8 cellular contexts compared by ENCODE assay signal in the genomic region with DNA sequence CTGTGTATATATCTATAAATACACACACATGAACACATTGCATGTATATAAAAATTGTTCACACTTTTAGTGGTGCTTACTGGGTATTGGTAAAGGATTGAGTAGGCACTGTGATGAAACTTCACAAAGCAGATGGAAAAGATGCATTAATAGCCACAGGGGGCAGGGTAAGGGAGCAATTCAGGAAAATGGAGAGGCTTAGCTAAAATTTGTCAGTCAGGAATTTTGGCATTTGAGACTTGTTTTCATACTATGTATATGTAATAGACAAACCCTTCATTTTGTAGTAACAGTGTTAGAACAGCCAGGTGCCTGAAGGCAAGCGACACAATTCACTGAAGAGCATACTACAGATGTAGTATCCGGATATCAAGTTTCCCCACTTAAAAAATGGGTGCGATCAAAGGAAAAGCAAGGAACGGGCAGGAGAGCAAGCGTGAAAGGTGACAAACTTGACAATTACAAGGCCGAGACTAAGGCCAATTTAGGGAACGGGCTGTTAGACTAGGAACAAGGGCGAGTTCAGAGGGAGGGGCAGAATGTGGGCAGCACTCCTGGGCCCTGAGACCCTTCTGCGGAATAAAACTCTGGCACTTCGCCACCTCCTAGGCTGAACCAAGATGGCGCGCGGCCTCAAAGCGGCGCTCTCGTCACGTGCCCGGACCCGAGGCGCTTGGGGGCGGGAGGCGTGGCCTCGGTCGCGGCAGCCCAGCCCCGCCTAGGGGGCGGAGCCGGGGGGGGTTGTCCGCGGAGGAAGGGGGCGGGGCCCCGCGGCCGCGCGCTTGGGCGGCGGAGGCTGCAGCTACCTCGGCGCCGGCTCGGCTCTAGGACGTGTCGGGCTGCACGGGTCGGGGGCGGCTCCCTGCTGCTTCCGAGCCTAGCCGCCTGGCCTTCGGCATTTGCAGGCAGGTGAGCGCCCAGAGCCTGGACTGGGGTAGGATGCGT. TPM values are rescaled to one million over a fixed set of nuclear protein-coding genes. Genes with fewer than 3 reads are reported as not detected.
DNase-seq lines count a peak whose midpoint lies in the region; ATAC-seq lines count a peak whose summit lies in the region.

A gene (plus strand): TSS at position 771 of the 945 bp plus-strand sequence. CDS start 12,518 bp downstream, outside the sequence.

- peaks cover 10% of the 10 kb centered on the region for H3K4me1 ChIP-seq in effector memory CD4-positive, alpha-beta T cell (ENCODE audit: control insufficient read depth, insufficient read depth, low read length, poor library complexity, severe bottlenecking)

- peak within 1 kb of the TSS; percentile 43 for H3K27ac ChIP-seq in effector memory CD4-positive, alpha-beta T cell (ENCODE audit: insufficient read depth, low read length, poor library complexity, severe bottlenecking)

- H3K9me3 Mint-ChIP-seq in memory B cell = peaks cover 3% of the 10 kb centered on the region

- DNase-seq in Ammon's horn (ENCODE audit: low spot score) (peak; percentile 89), NCI-H82 (lab: John Stamatoyannopoulos, UW) (peak; percentile 96), memory B cell (ENCODE audit: low spot score in 2 of 2) (peak; percentile 83 to 85)
- peak; percentile 76 to 78 (median 77) for DNase-seq in effector memory CD4-positive, alpha-beta T cell
- DNase-seq in stimulated activated CD4-positive, alpha-beta T cell treated with anti-CD3 and anti-CD28 coated beads, TNF-alpha, amount 100 ng/mL, for 4 hours (ENCODE audit: low read depth in 3 of 3) = peak; percentile 70 to 80 (median 75)

- no peaks in the 10 kb centered on the region for H3K27me3 ChIP-seq in effector memory CD4-positive, alpha-beta T cell (replicated peaks; ENCODE audit: control insufficient read depth, insufficient read depth, low read length, poor library complexity, severe bottlenecking)

- peaks cover 4% of the 10 kb centered on the region for H3K27me3 Mint-ChIP-seq in memory B cell

- H3K27ac Mint-ChIP-seq in memory B cell = peak within 1 kb of the TSS; percentile 86

- peak within 1 kb of the TSS; percentile 77 for H3K4me3 Mint-ChIP-seq in memory B cell

- H3K36me3 Mint-ChIP-seq in memory B cell = peaks cover 4% of the 10 kb centered on the region

- H3K4me3 ChIP-seq in effector memory CD4-positive, alpha-beta T cell (ENCODE audit: insufficient read depth, low read depth, low read length, poor library complexity, severe bottlenecking) = peak within 1 kb of the TSS; percentile 73

- H3K4me1 Mint-ChIP-seq in memory B cell = peaks cover 7% of the 10 kb centered on the region

- H3K36me3 ChIP-seq in effector memory CD4-positive, alpha-beta T cell (ENCODE audit: control insufficient read depth, insufficient read depth, low read length) = peaks cover 17% of the 10 kb centered on the region

- peak; percentile 75 for ATAC-seq in GM19351 (IDR thresholded peaks at IDR 0.05; ENCODE audit: unreplicated experiment)
- ATAC-seq in HG03571 (IDR thresholded peaks at IDR 0.05; ENCODE audit: unreplicated experiment) = peak; percentile 84
- ATAC-seq in memory B cell (ENCODE audit: low read depth) = peak; percentile 93

- CTCF ChIA-PET in activated CD8-positive, alpha-beta memory T cell treated with anti-CD3 and anti-CD28 coated beads for 36 hours (lab: Charles Lee) = interaction anchor here (0.9 to 1.4 kb wide), 4 partner anchors 27 to 241 kb away, joined by 3 to 5 read pairs (median 3); a partner anchor contains a TSS

- H3K9me3 ChIP-seq in effector memory CD4-positive, alpha-beta T cell (ENCODE audit: control insufficient read depth, low read length) = no peaks in the 10 kb centered on the region

- POLR2A ChIA-PET in activated CD8-positive, alpha-beta memory T cell treated with anti-CD3 and anti-CD28 coated beads for 36 hours (lab: Charles Lee) = interaction anchor here (0.6 to 1.6 kb wide), 4 partner anchors 10 to 83 kb away, joined by 3 to 8 read pairs (median 6); a partner anchor contains a TSS

RNA-seq across cellular contexts. Expression of the gene that starts here (rescaled TPM):
- total RNA-seq in activated CD8-positive, alpha-beta memory T cell treated with anti-CD3 and anti-CD28 coated beads for 36 hours = 10 to 100 TPM; 14.7 TPM

Comparison
In these comparisons a context has a peak if more than half of its experiments do, and no peak if none do; other contexts are left out.
1. Peak in every context shown above with its lines: DNase-seq, ATAC-seq, H3K4me3 ChIP-seq and H3K27ac ChIP-seq.